8 cellular contexts compared by ENCODE assay signal in the genomic region with DNA sequence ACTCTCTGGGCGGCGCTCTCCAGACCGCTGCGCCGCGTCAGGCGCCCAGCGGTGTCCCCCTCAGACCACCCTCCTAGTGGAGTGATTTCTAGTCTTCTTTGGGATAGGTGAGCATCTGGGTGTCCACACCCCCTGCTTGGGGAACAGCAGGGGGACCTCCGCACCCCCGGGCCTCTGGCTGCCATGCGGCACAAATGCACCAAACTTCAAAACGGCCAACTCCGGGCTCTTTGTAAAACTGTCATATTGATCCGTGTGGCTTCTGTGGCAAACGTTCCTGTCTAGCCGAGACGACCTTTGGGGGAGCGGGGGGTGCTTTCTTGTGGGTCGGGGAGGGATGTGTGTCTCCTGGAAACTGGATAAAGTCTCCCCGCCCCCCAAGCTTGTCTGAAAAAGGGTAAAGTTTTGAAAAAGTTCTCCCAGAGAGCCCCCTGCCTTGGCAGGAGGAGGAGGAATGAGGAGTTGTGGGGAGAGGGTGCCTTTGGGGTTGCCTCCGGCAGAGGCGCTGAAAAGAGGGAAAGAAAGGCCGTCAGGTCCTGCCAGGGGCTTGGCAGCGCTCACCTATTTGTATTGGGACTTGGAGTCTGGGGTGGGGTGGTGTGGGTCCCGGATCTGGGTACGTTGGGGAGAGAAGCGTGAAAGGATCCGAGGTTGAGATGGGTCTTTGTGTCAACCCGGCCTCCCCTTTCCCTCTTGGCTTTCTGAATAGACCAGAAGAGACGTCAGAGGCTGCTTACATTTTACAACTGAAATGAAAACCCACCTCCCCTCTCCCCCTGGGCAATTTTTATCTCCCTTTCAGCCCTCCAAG. TPM values are rescaled to one million over a fixed set of nuclear protein-coding genes. Genes with fewer than 3 reads are reported as not detected.
DNase-seq lines count a peak whose midpoint lies in the region; ATAC-seq, FAIRE-seq and TF ChIP-seq lines count a peak whose summit lies in the region.

No MANE protein-coding gene starts in this region.

- intact Hi-C loops in Panc1 (cut with micrococcal nuclease; ENCODE audit: unreplicated experiment), result no loop called here

- H3K27ac ChIP-seq in 22Rv1 (peak overlapping the region; percentile 100), Panc1 (ENCODE audit: low read length) (peak overlapping the region; percentile 96), right atrium auricular region (peak overlapping the region; percentile 88 to 90), skeletal muscle tissue (ENCODE audit: low read depth, low read length) (peak overlapping the region; percentile 77)

- ATAC-seq in Panc1 (peak; percentile 12; the same call in 1 of the 2 replicates), GM21528 (IDR thresholded peaks at IDR 0.05; ENCODE audit: low FRiP score, unreplicated experiment) (no peak)

- CTCF ChIA-PET in Panc1 (lab: Charles Lee), result interaction anchor here (0.6 kb wide), 1 partner anchor 24 kb away, joined by 9 read pairs; no protein-coding TSS in a partner anchor

- H3K4me3 ChIP-seq in Panc1 (ENCODE audit: low read depth in 2 of 2, low read length in 2 of 2) (peak overlapping the region; percentile 63 to 77), right atrium auricular region (peak overlapping the region; percentile 82 to 87), skeletal muscle tissue (ENCODE audit: low read length in 3 of 3) (peak overlapping the region; percentile 72 to 77 (median 76))

- H3K4me1 ChIP-seq in Panc1 (ENCODE audit: control insufficient read depth, insufficient read depth, low read length) (peaks cover 34% of the 10 kb centered on the region), right atrium auricular region (peaks cover 0 to 54% of the 10 kb centered on the region in 2 donors), skeletal muscle tissue (ENCODE audit: control insufficient read depth in 3 of 3, insufficient read depth in 3 of 3, low read length in 3 of 3) (peaks cover 44 to 47% (median 46%) of the 10 kb centered on the region in 3 donors)

- peak; percentile 82 for FAIRE-seq in GM19239 (lab: Jason Lieb, UNC)

- DNase-seq in GM19239 (ENCODE audit: insufficient read length, low spot score) (peak; percentile 40), Panc1 (ENCODE audit: low read depth, low spot score) (no peak), right atrium auricular region (ENCODE audit: low spot score) (peak; percentile 61), NCI-H2196 treated with DMSO at 0.1 percent for 48 hours (lab: John Stamatoyannopoulos, UW; ENCODE audit: unreplicated experiment) (no peak)
- peak; percentile 54 for DNase-seq in activated naive CD4-positive, alpha-beta T cell treated with Interleukin-2 at 50 U/mL for 16 hours

- in situ Hi-C loops in Panc1 (cut with HindIII; ENCODE audit: low pct_unique_long_range_greater_than_20kb, low sequenced_read_pairs), result no loop called here

- TF ChIP-seq CTCF in 22Rv1 (IDR thresholded peaks at IDR 0.05), result no peak
- no peak; the same call in 1 of the 2 replicates for TF ChIP-seq CTCF in Panc1 (IDR thresholded peaks at IDR 0.05)
- TF ChIP-seq CTCF in right atrium auricular region (IDR thresholded peaks at IDR 0.05), result no peak

- BruUV-seq in Panc1 (replicated peaks; lab: Mats Ljungman, UMichigan), result no TSS peak

- peak overlapping the region; percentile 20 to 62 (median 54) for H3K9ac ChIP-seq in skeletal muscle tissue (ENCODE audit: low read depth in 1 of 3, low read length in 3 of 3)

- H3K36me3 ChIP-seq in Panc1 (ENCODE audit: control insufficient read depth, insufficient read depth, low read length), result no peaks in the 10 kb centered on the region; the same call in 1 of the 2 replicates
- H3K36me3 ChIP-seq in right atrium auricular region, result no peaks in the 10 kb centered on the region
- peaks cover 6 to 8% (median 7%) of the 10 kb centered on the region in 3 donors for H3K36me3 ChIP-seq in skeletal muscle tissue (ENCODE audit: control insufficient read depth in 3 of 3, insufficient read depth in 3 of 3, low read length in 3 of 3)

- no peaks in the 10 kb centered on the region for H3K9me3 ChIP-seq in Panc1 (ENCODE audit: control insufficient read depth, insufficient read depth, low read depth, low read length)
- no peaks in the 10 kb centered on the region for H3K9me3 ChIP-seq in right atrium auricular region
- H3K9me3 ChIP-seq in skeletal muscle tissue (ENCODE audit: control insufficient read depth in 3 of 3, low read length in 3 of 3), result no peaks in the 10 kb centered on the region

- POLR2A ChIA-PET in Panc1 (lab: Charles Lee), result no interaction called here

- H3K27me3 ChIP-seq in Panc1 (ENCODE audit: control insufficient read depth, insufficient read depth, low read length), result no peaks in the 10 kb centered on the region
- no peaks in the 10 kb centered on the region for H3K27me3 ChIP-seq in right atrium auricular region
- peaks cover 0 to 41% (median 15%) of the 10 kb centered on the region in 3 donors for H3K27me3 ChIP-seq in skeletal muscle tissue (ENCODE audit: control insufficient read depth in 3 of 3, insufficient read depth in 3 of 3, low read length in 3 of 3)

RNA-seq across cellular contexts. Expression of a gene that starts 2.2 kb away (rescaled TPM):
- 84.6 TPM for total RNA-seq in Panc1 (2021; ENCODE audit: unreplicated experiment)
- polyA plus RNA-seq in Panc1 (2012; ENCODE audit: insufficient read length), result 113 TPM
- total RNA-seq in right atrium auricular region, result 10 to 100 TPM; 17.6 to 44.7 TPM
- total RNA-seq in skeletal muscle tissue, result 76.2 TPM

RNA-seq across cellular contexts. Expression of a gene that starts 28.6 kb away (rescaled TPM):
- total RNA-seq in Panc1 (2021; ENCODE audit: unreplicated experiment) (8.6 TPM), right atrium auricular region (1 to 10 TPM; 5.1 to 6.8 TPM), skeletal muscle tissue (3.7 TPM)
- polyA plus RNA-seq in Panc1 (2012; ENCODE audit: insufficient read length), result 9.2 TPM

RNA-seq across cellular contexts. Expression of a gene that starts 29.1 kb away (rescaled TPM):
- total RNA-seq in Panc1 (2021; ENCODE audit: unreplicated experiment) (75.2 TPM), right atrium auricular region (10 to 100 TPM; 77.1 to 85.0 TPM), skeletal muscle tissue (50.1 TPM)
- 176 TPM for polyA plus RNA-seq in Panc1 (2012; ENCODE audit: insufficient read length)

RNA-seq across cellular contexts. Expression of a gene that starts 29.7 kb away (rescaled TPM):
- total RNA-seq in Panc1 (2021; ENCODE audit: unreplicated experiment) (2.6 TPM), right atrium auricular region (1 to 10 TPM; 1.6 to 5.8 TPM), skeletal muscle tissue (2.6 TPM)
- 3.6 TPM for polyA plus RNA-seq in Panc1 (2012; ENCODE audit: insufficient read length)

RNA-seq across cellular contexts. Expression of a gene that starts 31.6 kb away (rescaled TPM):
- total RNA-seq in Panc1 (2021; ENCODE audit: unreplicated experiment), result 1.6 TPM
- polyA plus RNA-seq in Panc1 (2012; ENCODE audit: insufficient read length), result 1.1 TPM
- 10 to 100 TPM; 42.5 to 53.2 TPM for total RNA-seq in right atrium auricular region
- total RNA-seq in skeletal muscle tissue, result 7.3 TPM

Comparison
In these comparisons a context has a peak if more than half of its experiments do, and no peak if none do; other contexts are left out.
1. DNase-seq: peak in GM19239 (single experiment), activated naive CD4-positive, alpha-beta T cell treated with Interleukin-2 at 50 U/mL for 16 hours (single experiment) and right atrium auricular region (single experiment); none in Panc1 (single experiment) and NCI-H2196 treated with DMSO at 0.1 percent for 48 hours (single experiment).
2. Peak in every context shown above with its lines, with median percentiles within 50 percentile points of each other: H3K27ac ChIP-seq and H3K4me3 ChIP-seq.